15 cellular contexts compared by ENCODE assay signal in genomic region chr11:65058419-65059054, GRCh38. TPM values are rescaled to one million over a fixed set of nuclear protein-coding genes. Genes with fewer than 3 reads are reported as not detected.
DNase-seq lines count a peak whose midpoint lies in the region; TF ChIP-seq lines count a peak whose summit lies in the region.
"Had no signal": no experiment of that assay in that cellular context is flagged by ENCODE, and none has a peak within 500 bp of the region (broad histone marks: within the 10 kb centered on the region; RNA-seq: fewer than 3 reads in every experiment).

NAALADL1 (minus strand) TSS chr11:65058553; CDS start chr11:65058521, 32 bp downstream.

- no peak within 1 kb of the TSS for H4K8ac ChIP-seq in neuronal stem cell (ENCODE audit: low read depth, low read length)

- peak within 1 kb of the TSS; percentile 21 for H3K14ac ChIP-seq in neuronal stem cell (ENCODE audit: low read length)

- no peak within 1 kb of the TSS for H3K23ac ChIP-seq in neuronal stem cell (ENCODE audit: low read depth, low read length, poor library complexity)

- H3K27ac Mint-ChIP-seq in CD14-positive monocyte, result no peak within 1 kb of the TSS
- H3K27ac Mint-ChIP-seq in T-helper 2 cell treated with Interferon-gamma antibody and Interleukin-4, amounts not matched to agents 5 μg/mL and 100 μg/mL, for 36 hours, result no peak within 1 kb of the TSS
- H3K27ac Mint-ChIP-seq: activated CD8-positive, alpha-beta T cell treated with anti-CD3 and anti-CD28 coated beads, Interleukin-2, amount 10 ng/mL, durations not matched to agents 7 days and 5 days had no signal

- peak within 1 kb of the TSS; percentile 30 for H3K9ac ChIP-seq in neuronal stem cell (ENCODE audit: low read depth, low read length, poor library complexity)

- peak within 1 kb of the TSS; percentile 66 for H2BK5ac ChIP-seq in neuronal stem cell (ENCODE audit: low read length)

- no peak within 1 kb of the TSS for H3K4ac ChIP-seq in neuronal stem cell (ENCODE audit: low read length)

- H2AK5ac ChIP-seq in neuronal stem cell (ENCODE audit: low read depth, low read length), result peak within 1 kb of the TSS; percentile 90

- no peak within 1 kb of the TSS for H3K4me2 ChIP-seq in neuronal stem cell (ENCODE audit: insufficient read depth, low read length, poor library complexity, severe bottlenecking)

- H3K27ac ChIP-seq in esophagus muscularis mucosa (replicated peaks in 1 of 4) (no peak within 1 kb of the TSS), neuronal stem cell (replicated peaks; ENCODE audit: low read length) (no peak within 1 kb of the TSS), tibial artery (no peak within 1 kb of the TSS)
- H3K27ac ChIP-seq: coronary artery had no signal

- no peak for TF ChIP-seq EP300 in esophagus muscularis mucosa (IDR thresholded peaks at IDR 0.05)

- H3K9me3 Mint-ChIP-seq in CD14-positive monocyte, result peaks cover 0 to 5% (median 1%) of the 10 kb centered on the region in 7 donors
- H3K9me3 Mint-ChIP-seq in T-helper 2 cell treated with Interferon-gamma antibody and Interleukin-4, amounts not matched to agents 5 μg/mL and 100 μg/mL, for 36 hours, result no peaks in the 10 kb centered on the region

- H3K4me1 ChIP-seq in esophagus muscularis mucosa, result no peaks in the 10 kb centered on the region
- H3K4me1 ChIP-seq in neuronal stem cell (ENCODE audit: control insufficient read depth in 2 of 2, insufficient read depth in 1 of 2, low read depth in 1 of 2, low read length in 2 of 2), result no peaks in the 10 kb centered on the region
- H3K4me1 ChIP-seq in tibial artery, result no peaks in the 10 kb centered on the region

- no peak for TF ChIP-seq POLR2A in esophagus muscularis mucosa (IDR thresholded peaks at IDR 0.05; ENCODE audit: low read depth)

- peaks cover 41% of the 10 kb centered on the region for H3K4me1 Mint-ChIP-seq in CD14-positive monocyte
- H3K4me1 Mint-ChIP-seq in T-helper 2 cell treated with Interferon-gamma antibody and Interleukin-4, amounts not matched to agents 5 μg/mL and 100 μg/mL, for 36 hours (ENCODE audit: low read depth), result peaks cover 17% of the 10 kb centered on the region

- H3K27me3 ChIP-seq in esophagus muscularis mucosa (peaks cover 0 to under 1% (median 0%) of the 10 kb centered on the region in 4 donors), neuronal stem cell (ENCODE audit: control insufficient read depth in 3 of 3, insufficient read depth in 3 of 3, low read depth in 1 of 3, low read length in 3 of 3) (peaks cover 0 to 13% (median 2%) of the 10 kb centered on the region in 3 experiments), tibial artery (peaks cover 0 to 11% of the 10 kb centered on the region in 2 donors)

- no peak within 1 kb of the TSS for H2BK15ac ChIP-seq in neuronal stem cell (ENCODE audit: low read length)

- H3K27me3 Mint-ChIP-seq in CD14-positive monocyte (ENCODE audit: low read depth in 3 of 3), result peaks cover 10 to 18% (median 12%) of the 10 kb centered on the region in 3 donors
- H3K27me3 Mint-ChIP-seq in T-helper 2 cell treated with Interferon-gamma antibody and Interleukin-4, amounts not matched to agents 5 μg/mL and 100 μg/mL, for 36 hours (ENCODE audit: low read depth), result no peaks in the 10 kb centered on the region

- H3K18ac ChIP-seq in neuronal stem cell (ENCODE audit: low read length), result peak within 1 kb of the TSS; percentile 44

- no peak within 1 kb of the TSS for H4K91ac ChIP-seq in neuronal stem cell (ENCODE audit: low read depth, low read length, poor library complexity)

- peak within 1 kb of the TSS; percentile 8 for H2BK120ac ChIP-seq in neuronal stem cell (ENCODE audit: low read depth, low read length)

- intact Hi-C loops in CD14-positive monocyte (cut with micrococcal nuclease) (no loop called here), esophagus muscularis mucosa (cut with DNase I) (no loop called here), tibial artery (cut with DNase I; ENCODE audit: low total_unique reads) (no loop called here)

- TF ChIP-seq CTCF in CD14-positive monocyte (IDR thresholded peaks at IDR 0.05) (no peak), esophagus muscularis mucosa (IDR thresholded peaks at IDR 0.05) (no peak), tibial artery (IDR thresholded peaks at IDR 0.05) (no peak)

- 84% methylated on average over 7 of the region's 8 CpGs for WGBS in esophagus muscularis mucosa
- no CpG with 5 or more reads among the region's 8 CpGs for WGBS in neuronal stem cell (ENCODE audit: extremely low coverage in 2 of 2, insufficient read length in 2 of 2, insufficient replicate concordance in 1 of 2), 2 donors

- H3K36me3 Mint-ChIP-seq in CD14-positive monocyte, result no peaks in the 10 kb centered on the region
- no peaks in the 10 kb centered on the region for H3K36me3 Mint-ChIP-seq in T-helper 2 cell treated with Interferon-gamma antibody and Interleukin-4, amounts not matched to agents 5 μg/mL and 100 μg/mL, for 36 hours (ENCODE audit: low read depth)

- H3K4me3 Mint-ChIP-seq in CD14-positive monocyte, result no peak within 1 kb of the TSS
- H3K4me3 Mint-ChIP-seq in T-helper 2 cell treated with Interferon-gamma antibody and Interleukin-4, amounts not matched to agents 5 μg/mL and 100 μg/mL, for 36 hours, result no peak within 1 kb of the TSS
- H3K4me3 Mint-ChIP-seq: activated CD8-positive, alpha-beta T cell treated with anti-CD3 and anti-CD28 coated beads, Interleukin-2, amount 10 ng/mL, durations not matched to agents 7 days and 5 days had no signal

- no peak within 1 kb of the TSS for H3K4me3 ChIP-seq in esophagus muscularis mucosa
- H3K4me3 ChIP-seq in neuronal stem cell (ENCODE audit: low read length in 2 of 2), result no peak within 1 kb of the TSS
- H3K4me3 ChIP-seq in tibial artery, result no peak within 1 kb of the TSS
- H3K4me3 ChIP-seq: coronary artery had no signal

- no peak within 1 kb of the TSS for H2BK12ac ChIP-seq in neuronal stem cell (ENCODE audit: low read length)

- H3K36me3 ChIP-seq in esophagus muscularis mucosa (no peaks in the 10 kb centered on the region), neuronal stem cell (replicated peaks in 1 of 2; ENCODE audit: control insufficient read depth in 2 of 2, insufficient read depth in 2 of 2, low read length in 2 of 2) (no peaks in the 10 kb centered on the region), tibial artery (no peaks in the 10 kb centered on the region)

- no peaks in the 10 kb centered on the region for H3K9me3 ChIP-seq in esophagus muscularis mucosa
- no peaks in the 10 kb centered on the region for H3K9me3 ChIP-seq in neuronal stem cell (replicated peaks in 1 of 2; ENCODE audit: control insufficient read depth in 2 of 2, insufficient read depth in 1 of 2, low read depth in 1 of 2, low read length in 2 of 2)
- H3K9me3 ChIP-seq in tibial artery, result no peaks in the 10 kb centered on the region

- peaks cover 3% of the 10 kb centered on the region for H3K79me1 ChIP-seq in neuronal stem cell (ENCODE audit: low read depth, low read length)

- no peak within 1 kb of the TSS for H2AFZ ChIP-seq in neuronal stem cell (ENCODE audit: low read length)

- DNase-seq in CD14-positive monocyte (ENCODE audit: low spot score) (no peak), NCI-H146 treated with DMSO at 0.1 percent for 48 hours (lab: John Stamatoyannopoulos, UW; ENCODE audit: unreplicated experiment) (peak; percentile 27), esophagus muscularis mucosa (ENCODE audit: extremely low spot score) (no peak), neuronal stem cell (ENCODE audit: low spot score) (no peak), NOMO-1 treated with dmso at 0.1 percent for 144 hours (lab: John Stamatoyannopoulos, UW; ENCODE audit: unreplicated experiment) (no peak), tibial artery (no peak), anterior cingulate cortex (lab: John Stamatoyannopoulos, UW) (no peak)
- no peak for DNase-seq in T-helper 2 cell treated with Interferon-gamma antibody and Interleukin-4, amounts not matched to agents 5 μg/mL and 100 μg/mL, for 36 hours (ENCODE audit: low spot score)
- DNase-seq: activated CD8-positive, alpha-beta T cell treated with anti-CD3 and anti-CD28 coated beads, Interleukin-2, amount 10 ng/mL, durations not matched to agents 7 days and 5 days; midbrain; NCI-H1105; NCI-H446; RPMI8226; stimulated activated CD4-positive, alpha-beta T cell treated with anti-CD3 and anti-CD28 coated beads, Interleukin-2, amount 100 ng/mL, for 24 hours had no signal

RNA-seq across cellular contexts. Expression of gene NAALADL1, which starts in this region (rescaled TPM):
- polyA plus RNA-seq in CD14-positive monocyte, result 10 to 100 TPM; 11.1 to 20.1 TPM
- total RNA-seq in esophagus muscularis mucosa, result 10 to 100 TPM; 22.8 to 43.7 (median 31.0) TPM
- 3.3 TPM for polyA plus RNA-seq in neuronal stem cell (2013, experiment 1 of 2)
- 2.6 TPM for polyA plus RNA-seq in neuronal stem cell (2013, experiment 2 of 2)
